28 cellular contexts compared by ENCODE assay signal in the genomic region with DNA sequence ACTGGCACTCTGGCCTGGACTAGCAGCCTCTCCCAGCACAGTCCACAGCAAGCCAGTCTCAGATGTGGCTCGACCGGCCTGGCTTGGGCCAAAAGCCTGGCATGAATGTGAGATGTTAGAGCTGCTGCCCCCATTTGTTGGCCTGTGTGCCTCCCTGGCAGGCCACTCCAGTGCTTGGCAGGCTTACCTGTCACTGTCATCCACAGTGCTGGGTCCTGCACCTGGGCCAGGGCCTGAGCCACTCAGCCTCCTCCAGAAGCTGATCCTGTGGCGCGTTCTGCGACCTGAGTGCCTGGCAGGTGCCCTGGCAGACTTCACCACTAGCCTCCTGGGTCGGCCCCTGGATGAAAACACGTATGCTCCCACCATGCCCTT. TPM values are rescaled to one million over a fixed set of nuclear protein-coding genes. Genes with fewer than 3 reads are reported as not detected.
A peak's percentile ranks its signal among the peaks of the same experiment; 100 is the strongest.
DNase-seq lines count a peak whose midpoint lies in the region; ATAC-seq and TF ChIP-seq lines count a peak whose summit lies in the region.
"Had no signal": no experiment of that assay in that cellular context is flagged by ENCODE, and none has a peak within 500 bp of the region (broad histone marks: within the 10 kb centered on the region; RNA-seq: fewer than 3 reads in every experiment).

No MANE protein-coding gene starts in this region.

- H3K36me3 ChIP-seq in heart right ventricle, result peaks cover 0 to 12% (median 0%) of the 10 kb centered on the region in 9 donors
- no peaks in the 10 kb centered on the region for H3K36me3 ChIP-seq in vagina
- H3K36me3 ChIP-seq: HAP-1, pancreas, right lobe of liver, SJSA1 had no signal

- H3K27ac ChIP-seq in heart right ventricle, result peak overlapping the region in 2 of 10 donors; percentile 2
- no peak overlapping the region for H3K27ac ChIP-seq in vagina
- H3K27ac ChIP-seq: pancreas, right lobe of liver, SJSA1, stomach, tibial artery had no signal

- H3K27me3 ChIP-seq in heart right ventricle (no peaks in the 10 kb centered on the region), vagina (no peaks in the 10 kb centered on the region)
- H3K27me3 ChIP-seq: pancreas, right lobe of liver, SJSA1, stomach, tibial artery had no signal

- no peak for DNase-seq in heart right ventricle
- no peak for DNase-seq in left cardiac atrium
- DNase-seq in cerebellar cortex (ENCODE audit: low spot score), result peak; percentile 76
- DNase-seq in mesenteric fat pad (ENCODE audit: low spot score), result peak; percentile 74
- no peak for DNase-seq in vagina (ENCODE audit: extremely low spot score in 2 of 2)
- no peak for DNase-seq in activated T-cell treated with anti-CD3 and anti-CD28 coated beads, Interleukin-2, amount 50 U/mL, for 48 hours
- DNase-seq in SW480 (ENCODE audit: low spot score), result no peak
- DNase-seq: ACHN; activated CD4-positive, alpha-beta T cell treated with anti-CD3 and anti-CD28 coated beads, Interleukin-2, amount 10 ng/mL, durations not matched to agents 7 days and 5 days; activated naive CD4-positive, alpha-beta T cell; CD8-positive, alpha-beta T cell; EL; foreskin melanocyte; kidney glomerular epithelial cell; mammary epithelial cell; MV-4-11; NCI-H1436; NCI-H774; pancreas; stimulated activated CD4-positive, alpha-beta T cell treated with anti-CD3 and anti-CD28 coated beads, Interleukin-2, amount 100 ng/mL, for 48 hours; stomach; T1000; tibial artery had no signal

- H3K4me3 ChIP-seq in heart right ventricle (no peak overlapping the region), vagina (no peak overlapping the region)
- H3K4me3 ChIP-seq: GM12878, HAP-1, pancreas, right lobe of liver, SJSA1, stomach, tibial artery had no signal

- peak; percentile 11 to 53 (median 25) for ATAC-seq in heart right ventricle
- ATAC-seq in left cardiac atrium, result no peak
- ATAC-seq: CD8-positive, alpha-beta T cell; WTC11 had no signal

- H3K9me3 ChIP-seq in heart right ventricle (no peaks in the 10 kb centered on the region), vagina (no peaks in the 10 kb centered on the region)
- H3K9me3 ChIP-seq: HAP-1, pancreas, right lobe of liver, SJSA1, stomach, tibial artery had no signal

- TF ChIP-seq POLR2A in vagina (IDR thresholded peaks at IDR 0.05), result no peak

- intact Hi-C loops in heart right ventricle (cut with DNase I) (no loop called here), left cardiac atrium (cut with DNase I) (no loop called here), vagina (cut with DNase I) (no loop called here)

- TF ChIP-seq CTCF in heart right ventricle (IDR thresholded peaks at IDR 0.05), result no peak
- no peak for TF ChIP-seq CTCF in vagina (IDR thresholded peaks at IDR 0.05)

- WGBS in heart right ventricle, 2 donors, result 61 to 74% methylated on average over 7 of the region's 7 CpGs

- H3K4me1 ChIP-seq in heart right ventricle, result peaks cover 0 to 27% (median 11%) of the 10 kb centered on the region in 9 donors
- H3K4me1 ChIP-seq in vagina, result peaks cover 7% of the 10 kb centered on the region
- H3K4me1 ChIP-seq: HAP-1, SJSA1 had no signal

RNA-seq across cellular contexts. Expression of gene RRP8, which starts 36.1 kb away (rescaled TPM):
- 10 to 100 TPM; 12.1 to 23.3 (median 20.5) TPM for total RNA-seq in heart right ventricle
- polyA plus RNA-seq in heart right ventricle, result 10 to 100 TPM; 16.1 to 23.0 TPM
- total RNA-seq in left cardiac atrium, result 10 to 100 TPM; 14.2 to 18.0 TPM
- total RNA-seq in mesenteric fat pad, result 20.8 TPM
- 10.3 TPM for total RNA-seq in vagina

RNA-seq across cellular contexts. Expression of gene ILK, which starts 36.2 kb away (rescaled TPM):
- total RNA-seq in heart right ventricle (100 to 1,000 TPM; 150 to 247 (median 204) TPM), left cardiac atrium (100 to 1,000 TPM; 166 to 183 TPM), mesenteric fat pad (141 TPM), vagina (149 TPM)
- polyA plus RNA-seq in heart right ventricle, result 100 to 1,000 TPM; 213 to 244 TPM

RNA-seq across cellular contexts. Expression of gene TAF10, which starts 44.7 kb away (rescaled TPM):
- total RNA-seq in heart right ventricle (100 to 1,000 TPM in 1 of 10 donors, 10 to 100 TPM in 9; 78.0 to 101 (median 89.7) TPM), left cardiac atrium (100 to 1,000 TPM; 102 to 105 TPM), mesenteric fat pad (142 TPM), vagina (48.1 TPM)
- polyA plus RNA-seq in heart right ventricle, result 100 to 1,000 TPM in 1 of 2 donors, 10 to 100 TPM in 1; 93.3 to 254 TPM

RNA-seq across cellular contexts. Expression of gene TPP1, which starts 51.9 kb away (rescaled TPM):
- total RNA-seq in heart right ventricle (100 to 1,000 TPM in 2 of 10 donors, 10 to 100 TPM in 8; 56.3 to 132 (median 72.6) TPM), left cardiac atrium (10 to 100 TPM; 69.5 to 87.7 TPM), mesenteric fat pad (133 TPM), vagina (77.3 TPM)
- polyA plus RNA-seq in heart right ventricle, result 10 to 100 TPM; 31.9 to 34.6 TPM

Comparison
In these comparisons a context has a peak if more than half of its experiments do, and no peak if none do; other contexts are left out.
1. ATAC-seq: peak in heart right ventricle (8 of 8); none in left cardiac atrium (0 of 2).
2. DNase-seq: peak in cerebellar cortex (single experiment) and mesenteric fat pad (single experiment); none in heart right ventricle (0 of 2), left cardiac atrium (single experiment), vagina (0 of 2), activated T-cell treated with anti-CD3 and anti-CD28 coated beads, Interleukin-2, amount 50 U/mL, for 48 hours (0 of 2) and SW480 (single experiment).